Comparison of ENCODE assay signal across 19 cellular contexts in genomic region chr3:68033850-68034249, GRCh38.
"Had no signal": no experiment of that assay in that cellular context is flagged by ENCODE, and none has a peak within 500 bp of the region (broad histone marks: within the 10 kb centered on the region; RNA-seq: fewer than 3 reads in every experiment).

No MANE protein-coding gene starts in this region.

- H3K4me2 ChIP-seq: KMS-11 had no signal

- H3K27ac ChIP-seq: KMS-11, SJSA1, SK-N-MC had no signal

- ATAC-seq: K562 had no signal

- H3K4me1 ChIP-seq: SJSA1 had no signal

- DNase-seq: Kasumi-1, MM.1S, NCI-H1092 treated with DMSO at 0.1 percent for 48 hours, NCI-H1436, NCI-H1694 treated with DMSO at 0.1 percent for 48 hours, NCI-H1930, NCI-H2081, NCI-H2107, NCI-H2227 treated with DMSO at 0.1 percent for 48 hours, NCI-H524, NCI-H526 treated with DMSO at 0.1 percent for 48 hours, NCI-H82, Right ventricle myocardium superior, RPMI8226, SIG-M5 had no signal

- H3K36me3 ChIP-seq: SJSA1 had no signal

- H3K27me3 ChIP-seq: SJSA1 had no signal

- H3K9ac ChIP-seq: KMS-11 had no signal

- H3K9me3 ChIP-seq: SJSA1 had no signal

- H3K4me3 ChIP-seq: K562, SJSA1, SK-N-MC had no signal
